19 cellular contexts compared by ENCODE assay signal in genomic region chr2:127985026-127985734, GRCh38. TPM values are rescaled to one million over a fixed set of nuclear protein-coding genes. Genes with fewer than 3 reads are reported as not detected.
DNase-seq lines count a peak whose midpoint lies in the region; ATAC-seq and TF ChIP-seq lines count a peak whose summit lies in the region.
"Had no signal": no experiment of that assay in that cellular context is flagged by ENCODE, and none has a peak within 500 bp of the region (broad histone marks: within the 10 kb centered on the region; RNA-seq: fewer than 3 reads in every experiment).

No MANE protein-coding gene starts in this region.

- H2BK12ac ChIP-seq in H9 (ENCODE audit: insufficient read length, low read depth, low read length), result no peak overlapping the region
- H2BK12ac ChIP-seq in neuronal stem cell (ENCODE audit: low read length), result no peak overlapping the region

- no peak for DNase-seq in activated T-cell treated with anti-CD3 and anti-CD28 coated beads, Interleukin-2, amount 50 U/mL, for 24 hours
- no peak for DNase-seq in activated T-cell treated with anti-CD3 and anti-CD28 coated beads, Interleukin-2, amount 50 U/mL, for 1 hour
- DNase-seq in H9, result no peak
- no peak for DNase-seq in endothelial cell (ENCODE audit: low spot score)
- DNase-seq in neuronal stem cell (ENCODE audit: low spot score), result no peak
- DNase-seq in mesothelial cell of epicardium (ENCODE audit: low spot score in 2 of 2, unreplicated experiment in 2 of 2), result no peak
- DNase-seq in kidney glomerular epithelial cell (lab: John Stamatoyannopoulos, UW), result no peak
- DNase-seq: CD8-positive, alpha-beta memory T cell; DMS79 treated with DMSO at 0.1 percent for 48 hours; GM23248; KG1; NCI-H1092; NCI-H146; NCI-H2081 treated with DMSO at 0.1 percent for 48 hours; NCI-H510A treated with DMSO at 0.1 percent for 48 hours; NCI-H82; PC-9 had no signal

- H3K14ac ChIP-seq in H9 (ENCODE audit: insufficient read depth, low read length), result no peak overlapping the region
- no peak overlapping the region for H3K14ac ChIP-seq in neuronal stem cell (ENCODE audit: low read length)

- H4K8ac ChIP-seq in H9 (replicated peaks; ENCODE audit: insufficient read length, low read depth, low read length) (no peak overlapping the region), neuronal stem cell (ENCODE audit: low read depth, low read length) (no peak overlapping the region)

- H3K27me3 Mint-ChIP-seq in activated T-cell treated with anti-CD3 and anti-CD28 coated beads, Interleukin-2, amount 50 U/mL, for 24 hours, result no peaks in the 10 kb centered on the region
- H3K27me3 Mint-ChIP-seq in H9 (ENCODE audit: low read depth) (no peaks in the 10 kb centered on the region), endothelial cell (ENCODE audit: unreplicated experiment) (no peaks in the 10 kb centered on the region), mesothelial cell of epicardium (ENCODE audit: low read depth) (no peaks in the 10 kb centered on the region)

- H2BK20ac ChIP-seq in H9 (ENCODE audit: low read depth, low read length, poor library complexity, severe bottlenecking), result no peak overlapping the region

- H3K56ac ChIP-seq in H9 (ENCODE audit: insufficient read length, low read depth, low read length), result no peak overlapping the region

- H2AK5ac ChIP-seq in H9 (ENCODE audit: insufficient read length, low read length) (no peak overlapping the region), neuronal stem cell (ENCODE audit: low read depth, low read length) (no peak overlapping the region)

- no peaks in the 10 kb centered on the region for H3K4me1 ChIP-seq in H9 (ENCODE audit: insufficient read depth, low read length)
- no peaks in the 10 kb centered on the region for H3K4me1 ChIP-seq in neuronal stem cell (ENCODE audit: control insufficient read depth in 2 of 2, insufficient read depth in 1 of 2, low read depth in 1 of 2, low read length in 2 of 2)
- H3K4me1 ChIP-seq: BLaER1 had no signal

- H2AFZ ChIP-seq in H9 (ENCODE audit: low read length), result no peak overlapping the region
- H2AFZ ChIP-seq in neuronal stem cell (ENCODE audit: low read length), result no peak overlapping the region
- H2AFZ ChIP-seq: GM23248, PC-9 had no signal

- ATAC-seq in HG02970 (IDR thresholded peaks at IDR 0.05; ENCODE audit: low FRiP score, unreplicated experiment), result no peak

- peaks cover 44 to 93% of the 10 kb centered on the region in 2 donors for H3K36me3 ChIP-seq in neuronal stem cell (replicated peaks in 1 of 2; ENCODE audit: control insufficient read depth in 2 of 2, insufficient read depth in 2 of 2, low read length in 2 of 2)

- H4K20me1 ChIP-seq in H9 (ENCODE audit: control insufficient read depth, insufficient read depth, insufficient read length), result no peaks in the 10 kb centered on the region
- H4K20me1 ChIP-seq: BLaER1 had no signal

- H3K27ac ChIP-seq in H9 (ENCODE audit: insufficient read length, low read depth, low read length) (no peak overlapping the region), neuronal stem cell (replicated peaks; ENCODE audit: low read length) (no peak overlapping the region)
- H3K27ac ChIP-seq: BLaER1, GM23248, PC-9 had no signal

- H3K23me2 ChIP-seq in H9 (ENCODE audit: insufficient read length, low read depth, low read length, poor library complexity, severe bottlenecking), result no peaks in the 10 kb centered on the region

- H3K4me3 Mint-ChIP-seq in activated T-cell treated with anti-CD3 and anti-CD28 coated beads, Interleukin-2, amount 50 U/mL, for 24 hours, result no peak overlapping the region
- H3K4me3 Mint-ChIP-seq in H9 (no peak overlapping the region), endothelial cell (ENCODE audit: unreplicated experiment) (peak overlapping the region; percentile 26), mesothelial cell of epicardium (no peak overlapping the region)
- H3K4me3 Mint-ChIP-seq: CD8-positive, alpha-beta memory T cell had no signal

- no peak overlapping the region for H3K9ac ChIP-seq in H9 (ENCODE audit: extremely low read depth, insufficient read length, low read length)
- H3K9ac ChIP-seq in neuronal stem cell (ENCODE audit: low read depth, low read length, poor library complexity), result no peak overlapping the region
- H3K9ac ChIP-seq: BLaER1, GM23248 had no signal

- H3K18ac ChIP-seq in H9 (ENCODE audit: insufficient read length, low read depth, low read length) (no peak overlapping the region), neuronal stem cell (ENCODE audit: low read length) (no peak overlapping the region)

- no peak overlapping the region for H2BK15ac ChIP-seq in H9 (ENCODE audit: low read depth, low read length)
- H2BK15ac ChIP-seq in neuronal stem cell (ENCODE audit: low read length), result no peak overlapping the region

- peak overlapping the region; percentile 28 for H3K27ac Mint-ChIP-seq in activated T-cell treated with anti-CD3 and anti-CD28 coated beads, Interleukin-2, amount 50 U/mL, for 24 hours
- H3K27ac Mint-ChIP-seq in H9, result peak overlapping the region in 2 of 3 experiments; percentile 9 to 49; a peak in 2 of 7 replicates
- no peak overlapping the region for H3K27ac Mint-ChIP-seq in endothelial cell (ENCODE audit: unreplicated experiment)
- no peak overlapping the region for H3K27ac Mint-ChIP-seq in mesothelial cell of epicardium

- H3K23ac ChIP-seq in H9 (ENCODE audit: insufficient read length, low read depth, low read length) (no peak overlapping the region), neuronal stem cell (ENCODE audit: low read depth, low read length, poor library complexity) (peak overlapping the region; percentile 90)

- H2BK5ac ChIP-seq in H9 (ENCODE audit: insufficient read length, low read length) (no peak overlapping the region), neuronal stem cell (ENCODE audit: low read length) (peak overlapping the region; percentile 68)

- no peak for TF ChIP-seq CTCF in H9 (conservative IDR thresholded peaks at IDR 0.05)
- TF ChIP-seq CTCF in endothelial cell (IDR thresholded peaks at IDR 0.05; ENCODE audit: unreplicated experiment), result no peak
- TF ChIP-seq CTCF in mesothelial cell of epicardium (IDR thresholded peaks at IDR 0.05; ENCODE audit: unreplicated experiment), result no peak

- peaks cover 5% of the 10 kb centered on the region for H3K4me1 Mint-ChIP-seq in activated T-cell treated with anti-CD3 and anti-CD28 coated beads, Interleukin-2, amount 50 U/mL, for 24 hours (ENCODE audit: low read depth)
- H3K4me1 Mint-ChIP-seq in H9 (no peaks in the 10 kb centered on the region), endothelial cell (ENCODE audit: unreplicated experiment) (no peaks in the 10 kb centered on the region), mesothelial cell of epicardium (no peaks in the 10 kb centered on the region)

- no peak overlapping the region for H2BK120ac ChIP-seq in H9 (ENCODE audit: low read depth, low read length, poor library complexity, severe bottlenecking)
- no peak overlapping the region for H2BK120ac ChIP-seq in neuronal stem cell (ENCODE audit: low read depth, low read length)

- H3K4me2 ChIP-seq in H9 (ENCODE audit: insufficient read depth, insufficient read length, low read length) (no peak overlapping the region), neuronal stem cell (ENCODE audit: insufficient read depth, low read length, poor library complexity, severe bottlenecking) (no peak overlapping the region)
- H3K4me2 ChIP-seq: BLaER1, PC-9 had no signal

- H3T11ph ChIP-seq in H9 (ENCODE audit: low read length), result no peak overlapping the region

- no peaks in the 10 kb centered on the region for H3K79me2 ChIP-seq in H9 (ENCODE audit: insufficient read depth, low read length)

- no peak overlapping the region for H4K5ac ChIP-seq in H9 (ENCODE audit: insufficient read length, low read depth, low read length)

- H3K9me3 Mint-ChIP-seq in activated T-cell treated with anti-CD3 and anti-CD28 coated beads, Interleukin-2, amount 50 U/mL, for 24 hours, result no peaks in the 10 kb centered on the region
- H3K9me3 Mint-ChIP-seq in H9, result no peaks in the 10 kb centered on the region
- no peaks in the 10 kb centered on the region for H3K9me3 Mint-ChIP-seq in endothelial cell (ENCODE audit: unreplicated experiment)
- H3K9me3 Mint-ChIP-seq in mesothelial cell of epicardium, result no peaks in the 10 kb centered on the region
- H3K9me3 Mint-ChIP-seq: CD8-positive, alpha-beta memory T cell had no signal

- H4K91ac ChIP-seq in H9 (ENCODE audit: insufficient read length, low read depth, low read length) (no peak overlapping the region), neuronal stem cell (ENCODE audit: low read depth, low read length, poor library complexity) (no peak overlapping the region)

- no peak overlapping the region for H3K4ac ChIP-seq in H9 (ENCODE audit: low read depth, low read length)
- no peak overlapping the region for H3K4ac ChIP-seq in neuronal stem cell (ENCODE audit: low read length)

- H3K36me3 Mint-ChIP-seq in activated T-cell treated with anti-CD3 and anti-CD28 coated beads, Interleukin-2, amount 50 U/mL, for 24 hours (ENCODE audit: low read depth), result peaks cover 82% of the 10 kb centered on the region
- H3K36me3 Mint-ChIP-seq in H9 (ENCODE audit: insufficient read depth in 1 of 3, low read depth in 3 of 3) (peaks cover 39 to 81% (median 72%) of the 10 kb centered on the region in 3 experiments; a peak in 6 of 7 replicates), endothelial cell (ENCODE audit: low read depth, unreplicated experiment) (peaks cover 42% of the 10 kb centered on the region), mesothelial cell of epicardium (peaks cover 47% of the 10 kb centered on the region)

- H3K9me3 ChIP-seq in H9 (ENCODE audit: control insufficient read depth, low read depth, low read length) (no peaks in the 10 kb centered on the region), neuronal stem cell (replicated peaks in 1 of 2; ENCODE audit: control insufficient read depth in 2 of 2, insufficient read depth in 1 of 2, low read depth in 1 of 2, low read length in 2 of 2) (no peaks in the 10 kb centered on the region)
- H3K9me3 ChIP-seq: BLaER1 had no signal

- no CpG with 5 or more reads among the region's 6 CpGs for WGBS in H9 (ENCODE audit: extremely low coverage, insufficient read length, low lambda C conversion rate)
- WGBS in neuronal stem cell (ENCODE audit: extremely low coverage in 2 of 2, insufficient read length in 2 of 2, insufficient replicate concordance in 1 of 2), 2 donors, result no CpG with 5 or more reads among the region's 6 CpGs

- H3K27me3 ChIP-seq in H9 (ENCODE audit: insufficient read depth, low read length) (no peaks in the 10 kb centered on the region), neuronal stem cell (ENCODE audit: control insufficient read depth in 3 of 3, insufficient read depth in 3 of 3, low read depth in 1 of 3, low read length in 3 of 3) (no peaks in the 10 kb centered on the region)
- H3K27me3 ChIP-seq: BLaER1 had no signal

- no peaks in the 10 kb centered on the region for H3K79me1 ChIP-seq in H9 (ENCODE audit: insufficient read depth, low read depth, low read length, poor library complexity, severe bottlenecking)
- peaks cover 6% of the 10 kb centered on the region for H3K79me1 ChIP-seq in neuronal stem cell (ENCODE audit: low read depth, low read length)

- H3K4me3 ChIP-seq in neuronal stem cell (ENCODE audit: low read length in 2 of 2), result no peak overlapping the region
- H3K4me3 ChIP-seq: BLaER1, GM23248, PC-9 had no signal

RNA-seq across cellular contexts. Expression of gene SAP130, which starts 42.7 kb away (rescaled TPM):
- 45.6 and 48.3 TPM in 2 replicates for total RNA-seq in H9 (2021)
- total RNA-seq in endothelial cell (ENCODE audit: unreplicated experiment), result 39.4 TPM
- 26.2 TPM for polyA plus RNA-seq in neuronal stem cell (2013, experiment 1 of 2)
- 26.2 TPM for polyA plus RNA-seq in neuronal stem cell (2013, experiment 2 of 2)
- 35.9 to 38.5 TPM (median 37.5 TPM) in 3 replicates for total RNA-seq in mesothelial cell of epicardium

Comparison
In these comparisons a context has a peak if more than half of its experiments do, and no peak if none do; other contexts are left out.
1. H3K27ac Mint-ChIP-seq: peak in activated T-cell treated with anti-CD3 and anti-CD28 coated beads, Interleukin-2, amount 50 U/mL, for 24 hours (single experiment) and H9 (2 of 3); none in endothelial cell (single experiment) and mesothelial cell of epicardium (single experiment).